27 cellular contexts compared by ENCODE assay signal in the genomic region with DNA sequence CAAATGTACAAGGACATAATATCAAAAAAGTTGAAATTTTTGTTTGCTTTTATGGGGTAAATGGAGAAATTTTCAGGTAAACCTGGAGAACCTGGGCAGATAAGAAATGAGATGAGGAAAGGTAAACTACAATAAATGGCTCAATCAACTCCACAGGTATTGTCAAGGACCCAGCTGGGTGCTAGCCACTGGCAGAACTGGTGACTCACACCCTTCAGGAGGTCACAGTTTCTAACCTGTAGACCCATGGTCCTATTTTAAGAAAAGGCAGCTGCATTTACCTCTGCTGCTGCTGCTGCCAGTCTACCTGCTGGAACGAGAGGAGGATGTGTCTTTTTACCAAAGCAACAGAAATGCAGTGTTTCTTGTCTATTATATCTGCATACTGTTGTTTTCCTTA.
DNase-seq lines count a peak whose midpoint lies in the region; ATAC-seq and TF ChIP-seq lines count a peak whose summit lies in the region.
"Had no signal": no experiment of that assay in that cellular context is flagged by ENCODE, and none has a peak within 500 bp of the region (broad histone marks: within the 10 kb centered on the region; RNA-seq: fewer than 3 reads in every experiment).

No MANE protein-coding gene starts in this region.

- POLR2A ChIA-PET in HEK293 (lab: Yijun Ruan, JAX) = no interaction called here

- H3K9me3 ChIP-seq in HEK293 (ENCODE audit: control insufficient read depth, insufficient read depth, low read depth, low read length) = no peaks in the 10 kb centered on the region
- H3K9me3 ChIP-seq: left ventricle myocardium inferior, vagina had no signal

- DNase-seq in A172 (ENCODE audit: low spot score) = peak; percentile 7
- DNase-seq in RPMI8226 = peak; percentile 63
- peak; percentile 48 for DNase-seq in iPS-NIHi7 (ENCODE audit: extremely low spot score)
- DNase-seq in activated CD8-positive, alpha-beta memory T cell treated with anti-CD3 and anti-CD28 coated beads for 24 hours = no peak
- DNase-seq in NCI-H1105 treated with DMSO at 0.1 percent for 48 hours (lab: John Stamatoyannopoulos, UW) = no peak
- no peak for DNase-seq in activated CD4-positive, CD25-positive, alpha-beta regulatory T cell treated with anti-CD3 and anti-CD28 coated beads, Interleukin-2, amount 50 U/mL, for 72 hours
- DNase-seq: activated CD8-positive, alpha-beta T cell treated with anti-CD3 and anti-CD28 coated beads for 36 hours; activated effector memory CD4-positive, alpha-beta T cell treated with anti-CD3 and anti-CD28 coated beads, Interleukin-2, amount 50 U/mL, for 16 hours; activated naive CD8-positive, alpha-beta T cell treated with anti-CD3 and anti-CD28 coated beads, Interleukin-2, amount 10 ng/mL, durations not matched to agents 7 days and 5 days; activated T-cell treated with anti-CD3 and anti-CD28 coated beads for 4 hours; CD8-positive, alpha-beta T cell; central memory CD4-positive, alpha-beta T cell; HCEC 1CT; left ventricle myocardium inferior; midbrain; natural killer cell; NCI-H187; NCI-H526 treated with DMSO at 0.1 percent for 48 hours; occipital lobe; stimulated activated naive CD4-positive, alpha-beta T cell; T-helper 17 cell had no signal

- no peak for TF ChIP-seq CTCF in HEK293 (tag by site-specific recombination; IDR thresholded peaks at IDR 0.05)

- H3K4me1 ChIP-seq in HEK293 (ENCODE audit: control insufficient read depth, insufficient read depth, low read length) = 0 out of 2 replicates have a peak, but pooled peaks cover 3% of the 10 kb centered on the region
- H3K4me1 ChIP-seq: left ventricle myocardium inferior, vagina had no signal

- ATAC-seq in HG03135 (IDR thresholded peaks at IDR 0.05; ENCODE audit: unreplicated experiment) = no peak
- ATAC-seq: activated CD8-positive, alpha-beta T cell treated with anti-CD3 and anti-CD28 coated beads for 36 hours; CD8-positive, alpha-beta T cell; natural killer cell; T-helper 17 cell had no signal

- H3K27ac ChIP-seq in HEK293 (ENCODE audit: extremely low read depth, low read depth, low read length) = no peak overlapping the region
- H3K27ac ChIP-seq: KMS-11, left ventricle myocardium inferior, RWPE1, SK-N-MC, vagina had no signal

- H3K36me3 ChIP-seq in HEK293 (ENCODE audit: control insufficient read depth in 2 of 2, insufficient read depth in 1 of 2, low read length in 2 of 2) = no peaks in the 10 kb centered on the region
- H3K36me3 ChIP-seq: left ventricle myocardium inferior, vagina had no signal

- H3K4me3 ChIP-seq in HEK293 (ENCODE audit: low read depth, low read length) = no peak overlapping the region
- H3K4me3 ChIP-seq: left ventricle myocardium inferior, SK-N-MC, vagina had no signal

- CTCF ChIA-PET in HEK293 (lab: Yijun Ruan, JAX) = no interaction called here

TF ChIP-seq in HEK293, 187 proteins besides CTCF, POLR2A, EP300 and RAD21:
- TF ChIP-seq SCRT2 (tag by site-specific recombination; IDR thresholded peaks at IDR 0.05) (peak; percentile 25; the same call in 1 of the 2 replicates), YY1 (tag by site-specific recombination; IDR thresholded peaks at IDR 0.05) (no peak), ZNF18 (tag by site-specific recombination; IDR thresholded peaks at IDR 0.05) (no peak), ZNF19 (tag by site-specific recombination; IDR thresholded peaks at IDR 0.05; ENCODE audit: low read depth) (no peak), ZIC2 (tag by site-specific recombination; IDR thresholded peaks at IDR 0.05) (0 out of 2 replicates have a peak, but pooled peaks have one; percentile 22), INSM2 (tag by site-specific recombination; IDR thresholded peaks at IDR 0.05) (no peak), ZNF658 (tag by site-specific recombination; IDR thresholded peaks at IDR 0.05) (no peak), ZNF335 (tag by site-specific recombination; conservative IDR thresholded peaks at IDR 0.05) (no peak), ZNF501 (tag by site-specific recombination; IDR thresholded peaks at IDR 0.05) (no peak)

Comparison
In these comparisons a context has a peak if more than half of its experiments do, and no peak if none do; other contexts are left out.
1. DNase-seq: peak in A172 (single experiment), RPMI8226 (single experiment) and iPS-NIHi7 (single experiment); none in activated CD8-positive, alpha-beta memory T cell treated with anti-CD3 and anti-CD28 coated beads for 24 hours (single experiment), NCI-H1105 treated with DMSO at 0.1 percent for 48 hours (single experiment) and activated CD4-positive, CD25-positive, alpha-beta regulatory T cell treated with anti-CD3 and anti-CD28 coated beads, Interleukin-2, amount 50 U/mL, for 72 hours (single experiment).